Comparison of ENCODE assay signal across 8 cellular contexts in the genomic region with DNA sequence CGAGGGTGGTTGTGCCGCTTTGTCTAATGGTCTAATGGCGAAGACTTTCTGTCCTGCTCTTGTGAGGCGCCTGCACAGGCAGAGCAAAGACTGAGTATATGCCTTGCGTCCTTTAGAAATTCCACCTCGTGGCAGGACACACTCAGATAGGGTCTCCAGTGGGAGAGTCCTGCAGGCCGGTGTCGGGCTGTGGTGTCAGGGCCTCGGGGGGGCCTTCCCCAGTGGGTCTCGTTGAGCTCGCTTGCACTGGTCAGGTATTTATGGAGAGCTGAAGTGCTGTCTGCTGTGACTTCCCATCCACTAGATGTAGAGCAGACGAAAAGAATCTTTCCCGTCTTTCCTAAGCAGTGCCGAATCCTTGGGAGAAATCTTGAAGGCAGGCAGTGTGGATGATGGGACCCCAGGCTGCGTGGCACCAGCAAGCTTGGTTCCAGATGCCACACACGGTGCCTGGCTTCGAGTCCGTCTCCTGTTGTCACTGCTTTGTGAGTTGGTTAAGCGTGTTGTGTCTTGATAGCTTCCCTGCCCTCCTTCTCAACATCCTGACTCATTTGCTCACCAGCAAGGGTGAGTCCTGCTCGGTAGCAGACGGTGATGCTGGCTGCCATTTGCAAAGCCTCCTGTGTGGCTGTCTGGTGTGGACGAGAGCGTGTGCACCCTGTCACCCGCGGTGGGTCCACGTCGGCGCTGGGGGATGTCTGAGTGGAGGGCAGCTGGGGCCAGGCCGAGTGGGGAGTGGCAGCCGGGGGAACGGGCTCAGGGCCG. TPM values are rescaled to one million over a fixed set of nuclear protein-coding genes. Genes with fewer than 3 reads are reported as not detected.
DNase-seq lines count a peak whose midpoint lies in the region; ATAC-seq and TF ChIP-seq lines count a peak whose summit lies in the region.

No MANE protein-coding gene starts in this region.

- CTCF ChIA-PET in WTC11 (lab: Charles Lee), result interaction anchor here (1.0 to 1.7 kb wide), 4 partner anchors 20 to 319 kb away, joined by 3 to 8 read pairs (median 5); no protein-coding TSS in a partner anchor

- H3K27ac Mint-ChIP-seq in WTC11, result peak overlapping the region; percentile 68
- no peak overlapping the region for H3K27ac Mint-ChIP-seq in neural crest cell (ENCODE audit: unreplicated experiment)

- H3K4me3 ChIP-seq in AG10803 (ENCODE audit: low read length) (peak overlapping the region; percentile 55), fibroblast of the aortic adventitia (ENCODE audit: low read depth, low read length) (peak overlapping the region; percentile 69)

- H3K9me3 Mint-ChIP-seq in WTC11, result peaks cover 3% of the 10 kb centered on the region; the same call in 1 of the 2 replicates
- no peaks in the 10 kb centered on the region for H3K9me3 Mint-ChIP-seq in neural crest cell

- DNase-seq in AG10803 (ENCODE audit: low read depth) (no peak), WTC11 (ENCODE audit: low spot score) (no peak), fibroblast of the aortic adventitia (ENCODE audit: low read depth) (peak; percentile 10), neural crest cell (ENCODE audit: low read depth, low spot score) (no peak), DMS153 treated with DMSO at 0.1 percent for 48 hours (lab: John Stamatoyannopoulos, UW; ENCODE audit: unreplicated experiment) (no peak), HT-29 (ENCODE audit: low spot score) (no peak), SW480 (ENCODE audit: low spot score) (no peak)
- no peak for DNase-seq in activated CD8-positive, alpha-beta memory T cell treated with anti-CD3 and anti-CD28 coated beads for 24 hours

- H3K4me3 Mint-ChIP-seq in WTC11 (peak overlapping the region; percentile 53), neural crest cell (peak overlapping the region; percentile 52)

- POLR2A ChIA-PET in WTC11 (lab: Charles Lee), result no interaction called here

- H3K4me1 Mint-ChIP-seq in WTC11 (peaks cover 30% of the 10 kb centered on the region), neural crest cell (peaks cover 22% of the 10 kb centered on the region)

- H3K27me3 Mint-ChIP-seq in WTC11 (ENCODE audit: low read depth) (no peaks in the 10 kb centered on the region), neural crest cell (ENCODE audit: low read depth) (no peaks in the 10 kb centered on the region)

- ATAC-seq in WTC11, result no peak

- H3K36me3 Mint-ChIP-seq in WTC11, result peaks cover 35% of the 10 kb centered on the region
- peaks cover 25% of the 10 kb centered on the region for H3K36me3 Mint-ChIP-seq in neural crest cell (ENCODE audit: low read depth)

- no peak for TF ChIP-seq CTCF in AG10803 (conservative IDR thresholded peaks at IDR 0.05; ENCODE audit: low read length)
- no peak for TF ChIP-seq CTCF in WTC11 (IDR thresholded peaks at IDR 0.05)
- TF ChIP-seq CTCF in fibroblast of the aortic adventitia (IDR thresholded peaks at IDR 0.05; ENCODE audit: insufficient read depth, low read length), result no peak
- TF ChIP-seq CTCF in neural crest cell (conservative IDR thresholded peaks at IDR 0.05), result no peak

TF ChIP-seq in WTC11, 78 proteins besides CTCF, POLR2A, EP300 and RAD21:
- TF ChIP-seq TEAD4 (CRISPR knock-in tag; IDR thresholded peaks at IDR 0.05) (no peak), ATF2 (CRISPR knock-in tag; IDR thresholded peaks at IDR 0.05; ENCODE audit: borderline replicate concordance, low read depth) (no peak), HMGA2 (CRISPR knock-in tag; IDR thresholded peaks at IDR 0.05) (no peak), IRF2 (CRISPR knock-in tag; IDR thresholded peaks at IDR 0.05; ENCODE audit: borderline replicate concordance, low read depth) (no peak), TP53 (CRISPR knock-in tag; IDR thresholded peaks at IDR 0.05) (no peak), RELA (CRISPR knock-in tag; IDR thresholded peaks at IDR 0.05; ENCODE audit: borderline replicate concordance) (no peak), ZBTB21 (CRISPR knock-in tag; IDR thresholded peaks at IDR 0.05; ENCODE audit: borderline replicate concordance) (no peak)
- TF ChIP-seq, protein P1, sequence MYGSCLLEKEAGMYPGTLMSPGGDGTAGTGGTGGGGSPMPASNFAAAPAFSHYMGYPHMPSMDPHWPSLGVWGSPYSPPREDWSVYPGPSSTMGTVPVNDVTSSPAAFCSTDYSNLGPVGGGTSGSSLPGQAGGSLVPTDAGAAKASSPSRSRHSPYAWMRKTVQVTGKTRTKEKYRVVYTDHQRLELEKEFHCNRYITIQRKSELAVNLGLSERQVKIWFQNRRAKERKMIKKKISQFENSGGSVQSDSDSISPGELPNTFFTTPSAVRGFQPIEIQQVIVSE (CRISPR knock-in tag; IDR thresholded peaks at IDR 0.05; ENCODE audit: borderline replicate concordance), result no peak
- TF ChIP-seq, protein P2, sequence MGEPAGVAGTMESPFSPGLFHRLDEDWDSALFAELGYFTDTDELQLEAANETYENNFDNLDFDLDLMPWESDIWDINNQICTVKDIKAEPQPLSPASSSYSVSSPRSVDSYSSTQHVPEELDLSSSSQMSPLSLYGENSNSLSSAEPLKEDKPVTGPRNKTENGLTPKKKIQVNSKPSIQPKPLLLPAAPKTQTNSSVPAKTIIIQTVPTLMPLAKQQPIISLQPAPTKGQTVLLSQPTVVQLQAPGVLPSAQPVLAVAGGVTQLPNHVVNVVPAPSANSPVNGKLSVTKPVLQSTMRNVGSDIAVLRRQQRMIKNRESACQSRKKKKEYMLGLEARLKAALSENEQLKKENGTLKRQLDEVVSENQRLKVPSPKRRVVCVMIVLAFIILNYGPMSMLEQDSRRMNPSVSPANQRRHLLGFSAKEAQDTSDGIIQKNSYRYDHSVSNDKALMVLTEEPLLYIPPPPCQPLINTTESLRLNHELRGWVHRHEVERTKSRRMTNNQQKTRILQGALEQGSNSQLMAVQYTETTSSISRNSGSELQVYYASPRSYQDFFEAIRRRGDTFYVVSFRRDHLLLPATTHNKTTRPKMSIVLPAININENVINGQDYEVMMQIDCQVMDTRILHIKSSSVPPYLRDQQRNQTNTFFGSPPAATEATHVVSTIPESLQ (CRISPR knock-in tag; IDR thresholded peaks at IDR 0.05), result no peak
- TF ChIP-seq, protein P3, sequence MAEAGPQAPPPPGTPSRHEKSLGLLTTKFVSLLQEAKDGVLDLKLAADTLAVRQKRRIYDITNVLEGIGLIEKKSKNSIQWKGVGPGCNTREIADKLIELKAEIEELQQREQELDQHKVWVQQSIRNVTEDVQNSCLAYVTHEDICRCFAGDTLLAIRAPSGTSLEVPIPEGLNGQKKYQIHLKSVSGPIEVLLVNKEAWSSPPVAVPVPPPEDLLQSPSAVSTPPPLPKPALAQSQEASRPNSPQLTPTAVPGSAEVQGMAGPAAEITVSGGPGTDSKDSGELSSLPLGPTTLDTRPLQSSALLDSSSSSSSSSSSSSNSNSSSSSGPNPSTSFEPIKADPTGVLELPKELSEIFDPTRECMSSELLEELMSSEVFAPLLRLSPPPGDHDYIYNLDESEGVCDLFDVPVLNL (CRISPR knock-in tag; IDR thresholded peaks at IDR 0.05; ENCODE audit: borderline replicate concordance, low read depth), result no peak
TF ChIP-seq in WTC11: peak in this region for 0.

RNA-seq across cellular contexts. Expression of gene MAEA, which starts 20.5 kb away (rescaled TPM):
- total RNA-seq in WTC11 (2021) (66.9 to 86.9 TPM (median 79.8 TPM) in 3 replicates), fibroblast of the aortic adventitia (ENCODE audit: low replicate concordance) (54.8 and 98.0 TPM in 2 replicates), neural crest cell (72.1 and 74.0 TPM in 2 replicates)
- 127 and 139 TPM in 2 replicates for total RNA-seq in HT-29 (2014; rRNA removed; shearing (Covaris generic))

RNA-seq across cellular contexts. Expression of gene UVSSA, which starts 36.8 kb away (rescaled TPM):
- total RNA-seq in WTC11 (2021) (36.9 to 41.5 TPM (median 40.4 TPM) in 3 replicates), fibroblast of the aortic adventitia (ENCODE audit: low replicate concordance) (8.7 and 32.2 TPM in 2 replicates), neural crest cell (22.8 and 24.0 TPM in 2 replicates)
- total RNA-seq in HT-29 (2014; rRNA removed; shearing (Covaris generic)), result 17.9 and 21.7 TPM in 2 replicates
